ENCODE assay signal across 1 cellular context in genomic region chr11:1953489-1954284, GRCh38.
TF ChIP-seq lines count a peak whose summit lies in the region.

No MANE protein-coding gene starts in this region.

TF ChIP-seq in HepG2, 621 proteins besides CTCF, POLR2A, EP300 and RAD21 (continued from another document):
- TF ChIP-seq ZNF326 (CRISPR knock-in tag; IDR thresholded peaks at IDR 0.05; ENCODE audit: borderline replicate concordance) (no peak), ZSCAN9 (CRISPR knock-in tag; IDR thresholded peaks at IDR 0.05; ENCODE audit: borderline replicate concordance) (no peak), RXRB (CRISPR knock-in tag; IDR thresholded peaks at IDR 0.05; ENCODE audit: borderline replicate concordance) (no peak), KDM6A (CRISPR knock-in tag; IDR thresholded peaks at IDR 0.05; ENCODE audit: low read depth) (no peak), KAT8 (CRISPR knock-in tag; IDR thresholded peaks at IDR 0.05) (no peak), NFIB (CRISPR knock-in tag; IDR thresholded peaks at IDR 0.05; ENCODE audit: borderline replicate concordance) (no peak), NONO (IDR thresholded peaks at IDR 0.05) (no peak), NONO (CRISPR knock-in tag; conservative IDR thresholded peaks at IDR 0.05) (no peak), ELF3 (CRISPR knock-in tag; IDR thresholded peaks at IDR 0.05) (no peak), ZNF142 (CRISPR knock-in tag; IDR thresholded peaks at IDR 0.05) (no peak), ATF7-NPFF (CRISPR knock-in tag; IDR thresholded peaks at IDR 0.05; ENCODE audit: low read depth) (no peak), SAFB2 (CRISPR knock-in tag; IDR thresholded peaks at IDR 0.05; ENCODE audit: borderline replicate concordance, low read depth) (no peak)
TF ChIP-seq in HepG2: peak in this region for 0.
